1 cellular context compared by ENCODE assay signal in genomic region chr22:50525104-50525958, GRCh38.
TF ChIP-seq lines count a peak whose summit lies in the region.

SCO2 (minus strand) TSS chr22:50525598; CDS start chr22:50524411, 1,187 bp downstream.

TF ChIP-seq in HepG2, 621 proteins besides CTCF, POLR2A, EP300 and RAD21 (continued from another document and continues in another):
- peak; percentile 19; the same call in 1 of the 2 replicates for TF ChIP-seq DNMT1 (CRISPR knock-in tag; IDR thresholded peaks at IDR 0.05)
- peak; percentile 52; the same call in 1 of the 2 replicates for TF ChIP-seq IRF9 (CRISPR knock-in tag; IDR thresholded peaks at IDR 0.05; ENCODE audit: borderline replicate concordance)
- peak; percentile 94 for TF ChIP-seq ZNF501 (CRISPR knock-in tag; IDR thresholded peaks at IDR 0.05)
- TF ChIP-seq KDM5B (CRISPR knock-in tag; IDR thresholded peaks at IDR 0.05; ENCODE audit: borderline replicate concordance): peak; percentile 79; the same call in 1 of the 2 replicates
- TF ChIP-seq ZNF274 (CRISPR knock-in tag; IDR thresholded peaks at IDR 0.05): peak; percentile 84
- peak; percentile 37; the same call in 1 of the 2 replicates for TF ChIP-seq NR0B2 (CRISPR knock-in tag; IDR thresholded peaks at IDR 0.05)
- TF ChIP-seq HDAC1 (CRISPR knock-in tag; IDR thresholded peaks at IDR 0.05): peak; percentile 76; the same call in 1 of the 2 replicates
- no peak for TF ChIP-seq JUND (CRISPR knock-in tag; IDR thresholded peaks at IDR 0.05)
- peak; percentile 67; the same call in 1 of the 2 replicates for TF ChIP-seq ZNF572 (CRISPR knock-in tag; IDR thresholded peaks at IDR 0.05)
- no peak for TF ChIP-seq ADNP (CRISPR knock-in tag; IDR thresholded peaks at IDR 0.05)
- TF ChIP-seq ELK4 (CRISPR knock-in tag; IDR thresholded peaks at IDR 0.05; ENCODE audit: borderline replicate concordance): no peak
- 0 out of 2 replicates have a peak, but pooled peaks have one; percentile 33 for TF ChIP-seq GZF1 (CRISPR knock-in tag; IDR thresholded peaks at IDR 0.05)
- TF ChIP-seq ZNF44 (CRISPR knock-in tag; IDR thresholded peaks at IDR 0.05): peak; percentile 90
- TF ChIP-seq ZNF232 (CRISPR knock-in tag; IDR thresholded peaks at IDR 0.05; ENCODE audit: borderline replicate concordance): no peak
- peak; percentile 71; the same call in 1 of the 2 replicates for TF ChIP-seq ZNF367 (CRISPR knock-in tag; IDR thresholded peaks at IDR 0.05; ENCODE audit: borderline replicate concordance)
- TF ChIP-seq DR1 (CRISPR knock-in tag; IDR thresholded peaks at IDR 0.05): peak; percentile 64; the same call in 1 of the 2 replicates
- TF ChIP-seq DZIP1 (CRISPR knock-in tag; IDR thresholded peaks at IDR 0.05): no peak
- peak; percentile 92; the same call in 1 of the 2 replicates for TF ChIP-seq THAP8 (CRISPR knock-in tag; IDR thresholded peaks at IDR 0.05; ENCODE audit: borderline replicate concordance)
- TF ChIP-seq ARID5B (CRISPR knock-in tag; IDR thresholded peaks at IDR 0.05): no peak; the same call in 1 of the 2 replicates
- TF ChIP-seq ZNF792 (CRISPR knock-in tag; IDR thresholded peaks at IDR 0.05): peak; percentile 71
- TF ChIP-seq HMGXB4 (CRISPR knock-in tag; IDR thresholded peaks at IDR 0.05; ENCODE audit: borderline replicate concordance in 1 of 2, low read depth in 1 of 2): peak; percentile 83
- TF ChIP-seq MIER2 (CRISPR knock-in tag; IDR thresholded peaks at IDR 0.05): no peak
- peak; percentile 97 for TF ChIP-seq RBFOX2 (IDR thresholded peaks at IDR 0.05; ENCODE audit: low read depth, low read length)
- no peak for TF ChIP-seq SNAPC2 (CRISPR knock-in tag; IDR thresholded peaks at IDR 0.05)
- peak; percentile 74; the same call in 1 of the 2 replicates for TF ChIP-seq ZFP37 (CRISPR knock-in tag; IDR thresholded peaks at IDR 0.05; ENCODE audit: borderline replicate concordance)
- TF ChIP-seq TFAP4 (IDR thresholded peaks at IDR 0.05; ENCODE audit: borderline replicate concordance, low read depth): peak; percentile 15; the same call in 1 of the 2 replicates
- peak; percentile 55; the same call in 1 of the 2 replicates for TF ChIP-seq ZNF704 (CRISPR knock-in tag; IDR thresholded peaks at IDR 0.05; ENCODE audit: borderline replicate concordance)
- TF ChIP-seq DBP (CRISPR knock-in tag; IDR thresholded peaks at IDR 0.05; ENCODE audit: not compliant biosample characterization): no peak
- TF ChIP-seq SRY (CRISPR knock-in tag; IDR thresholded peaks at IDR 0.05): 0 out of 2 replicates have a peak, but pooled peaks have one; percentile 28
- TF ChIP-seq AGO2 (optimal IDR thresholded peaks at IDR 0.05; ENCODE audit: low read depth, low read length): peak; percentile 99
- TF ChIP-seq PBX3 (CRISPR knock-in tag; IDR thresholded peaks at IDR 0.05; ENCODE audit: borderline replicate concordance): no peak
- TF ChIP-seq TEAD2 (CRISPR knock-in tag; IDR thresholded peaks at IDR 0.05): no peak
- peak; percentile 40 to 76; a peak in 3 of 4 replicates for TF ChIP-seq MAFK (conservative IDR thresholded peaks at IDR 0.05 in 1 of 2, IDR thresholded peaks at IDR 0.05 in 1 of 2; ENCODE audit: low read length in 2 of 2)
- TF ChIP-seq TBX2 (CRISPR knock-in tag; IDR thresholded peaks at IDR 0.05; ENCODE audit: borderline replicate concordance): peak; percentile 86
- TF ChIP-seq REPIN1 (CRISPR knock-in tag; IDR thresholded peaks at IDR 0.05; ENCODE audit: borderline replicate concordance, low read depth): peak; percentile 71; the same call in 1 of the 2 replicates
- TF ChIP-seq SAFB2 (CRISPR knock-in tag; IDR thresholded peaks at IDR 0.05; ENCODE audit: borderline replicate concordance, low read depth): peak; percentile 78; the same call in 1 of the 2 replicates
- TF ChIP-seq RNF2 (conservative IDR thresholded peaks at IDR 0.05; ENCODE audit: low read depth): peak; percentile 63; the same call in 1 of the 2 replicates
- TF ChIP-seq ETV5 (CRISPR knock-in tag; IDR thresholded peaks at IDR 0.05; ENCODE audit: borderline replicate concordance): peak; percentile 80; the same call in 1 of the 2 replicates
- TF ChIP-seq KAT7 (CRISPR knock-in tag; IDR thresholded peaks at IDR 0.05; ENCODE audit: borderline replicate concordance): peak; percentile 66; the same call in 1 of the 2 replicates
- TF ChIP-seq ZNF577 (CRISPR knock-in tag; IDR thresholded peaks at IDR 0.05; ENCODE audit: borderline replicate concordance, low read depth): no peak
- no peak for TF ChIP-seq ZEB1 (IDR thresholded peaks at IDR 0.05; ENCODE audit: insufficient replicate concordance, low read depth)
- 0 out of 2 replicates have a peak, but pooled peaks have one; percentile 64 for TF ChIP-seq ZNF703 (CRISPR knock-in tag; IDR thresholded peaks at IDR 0.05; ENCODE audit: borderline replicate concordance)
- peak; percentile 71 for TF ChIP-seq SPEN (CRISPR knock-in tag; IDR thresholded peaks at IDR 0.05; ENCODE audit: low read depth)
- 0 out of 2 replicates have a peak, but pooled peaks have one; percentile 45 for TF ChIP-seq IKZF5 (CRISPR knock-in tag; IDR thresholded peaks at IDR 0.05)
- no peak for TF ChIP-seq TOE1 (CRISPR knock-in tag; IDR thresholded peaks at IDR 0.05)
